8 cellular contexts compared by ENCODE assay signal in the genomic region with DNA sequence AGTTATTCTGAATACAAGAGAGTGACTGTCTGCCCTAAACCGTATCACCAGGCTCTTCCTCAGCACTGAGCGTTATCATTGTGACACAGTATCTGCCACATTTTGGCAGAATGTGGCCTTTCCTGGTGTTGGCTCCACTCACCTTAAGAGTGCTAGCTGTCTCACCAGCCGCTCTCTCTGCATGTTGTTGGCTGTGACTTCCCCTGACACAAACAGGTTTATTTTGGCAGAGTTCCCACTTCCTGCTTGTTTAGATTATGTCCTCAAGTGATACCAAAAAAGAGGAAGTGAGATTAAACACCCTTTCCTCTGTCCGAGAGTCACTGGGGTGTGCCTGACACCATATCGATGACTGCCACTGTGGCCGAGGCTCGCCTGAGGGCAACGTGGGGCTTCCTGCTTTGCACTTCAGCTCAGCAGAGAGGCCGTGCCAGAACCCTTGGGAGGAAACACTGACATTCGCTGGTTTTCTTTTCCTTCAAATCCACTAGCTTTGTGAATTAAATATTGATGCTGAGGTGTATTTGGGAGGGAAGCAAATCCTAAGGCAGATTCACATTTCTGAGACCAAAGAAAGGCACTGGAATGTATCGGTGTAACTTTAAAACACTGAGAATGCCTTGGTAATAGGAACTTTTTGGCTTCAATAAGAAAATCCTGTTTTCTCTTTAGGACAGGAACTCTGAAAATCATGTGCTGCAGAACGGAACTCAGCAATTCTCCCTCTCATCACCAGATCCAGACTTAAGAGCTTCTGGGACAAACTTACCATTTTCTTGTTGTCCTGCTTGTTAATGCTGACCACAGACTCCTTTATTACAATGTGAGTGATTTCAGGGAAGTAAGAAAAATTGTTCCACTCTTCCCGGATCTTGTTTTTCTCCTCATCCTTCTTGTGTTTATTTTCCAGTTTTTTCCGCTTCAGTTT.
A peak's percentile ranks its signal among the peaks of the same experiment; 100 is the strongest.
DNase-seq lines count a peak whose midpoint lies in the region; ATAC-seq and TF ChIP-seq lines count a peak whose summit lies in the region.

No MANE protein-coding gene starts in this region.

- H3K27me3 ChIP-seq in left ventricle myocardium inferior (ENCODE audit: low read depth), result no peaks in the 10 kb centered on the region

- no peak overlapping the region for H3K4me3 ChIP-seq in left ventricle myocardium inferior

- TF ChIP-seq CTCF in left ventricle myocardium inferior (IDR thresholded peaks at IDR 0.05; ENCODE audit: borderline replicate concordance), result no peak

- DNase-seq in NCI-H2029 (lab: John Stamatoyannopoulos, UW) (peak; percentile 93), left ventricle myocardium inferior (peak; percentile 65), NCI-H2107 treated with DMSO at 0.1 percent for 48 hours (lab: John Stamatoyannopoulos, UW; ENCODE audit: unreplicated experiment) (no peak), SK-N-DZ (ENCODE audit: low spot score) (no peak)
- peak; percentile 38 for DNase-seq in activated CD8-positive, alpha-beta memory T cell treated with anti-CD3 and anti-CD28 coated beads, Interleukin-2, amount 50 U/mL, for 4 hours
- peak; percentile 25 for DNase-seq in stimulated activated CD8-positive, alpha-beta memory T cell treated with anti-CD3 and anti-CD28 coated beads, Interleukin-12 subunit alpha, Interleukin-12 subunit beta, amount 100 ng/mL, for 1 hour (ENCODE audit: low read depth)

- peaks cover 32% of the 10 kb centered on the region for H3K4me1 ChIP-seq in left ventricle myocardium inferior

- intact Hi-C loops in left ventricle myocardium inferior (cut with micrococcal nuclease), result no loop called here

- no peaks in the 10 kb centered on the region for H3K9me3 ChIP-seq in left ventricle myocardium inferior (replicated peaks)

- ATAC-seq in GM18498 (IDR thresholded peaks at IDR 0.05; ENCODE audit: unreplicated experiment) (peak; percentile 100), HG02571 (IDR thresholded peaks at IDR 0.05; ENCODE audit: unreplicated experiment) (peak; percentile 100)

- peaks cover 68% of the 10 kb centered on the region for H3K36me3 ChIP-seq in left ventricle myocardium inferior

- peak overlapping the region; percentile 72 for H3K27ac ChIP-seq in left ventricle myocardium inferior (replicated peaks)

Comparison
In these comparisons a context has a peak if more than half of its experiments do, and no peak if none do; other contexts are left out.
1. DNase-seq: peak in NCI-H2029 (single experiment), activated CD8-positive, alpha-beta memory T cell treated with anti-CD3 and anti-CD28 coated beads, Interleukin-2, amount 50 U/mL, for 4 hours (single experiment), left ventricle myocardium inferior (single experiment) and stimulated activated CD8-positive, alpha-beta memory T cell treated with anti-CD3 and anti-CD28 coated beads, Interleukin-12 subunit alpha, Interleukin-12 subunit beta, amount 100 ng/mL, for 1 hour (single experiment); none in NCI-H2107 treated with DMSO at 0.1 percent for 48 hours (single experiment) and SK-N-DZ (single experiment).